In the genomic region with DNA sequence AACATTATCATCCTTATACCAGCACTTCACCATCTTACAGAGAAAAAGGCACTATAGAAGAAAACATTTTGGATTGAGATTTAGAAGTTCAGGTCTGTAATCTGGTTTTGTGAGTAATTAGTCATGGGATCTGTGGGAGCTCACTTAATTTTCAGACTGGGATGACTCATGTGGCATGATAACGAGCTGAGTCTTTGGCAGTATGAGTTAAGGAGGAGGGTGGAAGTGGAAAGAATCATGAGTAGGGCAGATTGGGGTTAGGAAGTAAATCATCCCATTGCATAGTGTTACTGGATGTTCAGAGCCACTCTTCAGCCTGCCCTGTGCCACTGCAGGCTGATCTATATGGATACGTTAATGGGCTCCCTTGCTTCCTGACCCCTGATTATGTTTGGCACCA, we compare ENCODE assay signal across 10 cellular contexts.
DNase-seq lines count a peak whose midpoint lies in the region; ATAC-seq, FAIRE-seq and TF ChIP-seq lines count a peak whose summit lies in the region.
"Had no signal": no experiment of that assay in that cellular context is flagged by ENCODE, and none has a peak within 500 bp of the region (broad histone marks: within the 10 kb centered on the region; RNA-seq: fewer than 3 reads in every experiment).

No MANE protein-coding gene starts in this region.

- peak; percentile 95 for ATAC-seq in activated T-helper 17 cell treated with anti-CD3 and anti-CD28 coated beads, Interleukin-2, amount 50 U/mL, for 72 hours (replicated peaks)
- ATAC-seq in GM19455 (IDR thresholded peaks at IDR 0.05; ENCODE audit: unreplicated experiment) (no peak), HG03378 (IDR thresholded peaks at IDR 0.05; ENCODE audit: unreplicated experiment) (no peak)
- ATAC-seq: sciatic nerve had no signal

- peaks cover 5% of the 10 kb centered on the region for H3K27me3 Mint-ChIP-seq in activated T-helper 17 cell treated with anti-CD3 and anti-CD28 coated beads, Interleukin-2, amount 50 U/mL, for 72 hours

- no peaks in the 10 kb centered on the region for H3K9me3 ChIP-seq in A673 (ENCODE audit: low read depth, low read length, poor library complexity, severe bottlenecking)
- no peaks in the 10 kb centered on the region for H3K9me3 ChIP-seq in GM23248 (ENCODE audit: low read depth)
- no peaks in the 10 kb centered on the region for H3K9me3 ChIP-seq in kidney (ENCODE audit: control insufficient read depth in 1 of 2, low read length in 2 of 2)

- POLR2A ChIA-PET in A673 (lab: Charles Lee; ENCODE audit: low non-redundant PET): no interaction called here

- intact Hi-C loops in A673 (cut with micrococcal nuclease; ENCODE audit: unreplicated experiment): no loop called here
- intact Hi-C loops in kidney (cut with DNase I): no loop called here

- WGBS in GM23248 (ENCODE audit: low coverage in 1 of 2, low lambda C conversion rate in 2 of 2, missing lambda C conversion rate in 2 of 2), 2 experiments: 2 to 6% methylated on average over 2 of the region's 2 CpGs

- FAIRE-seq in GM12891 (lab: Jason Lieb, UNC): no peak
- no peak for FAIRE-seq in kidney (lab: Jason Lieb, UNC)

- TF ChIP-seq CTCF in A673 (conservative IDR thresholded peaks at IDR 0.05; ENCODE audit: low read depth, low read length) (no peak), kidney (IDR thresholded peaks at IDR 0.05; ENCODE audit: borderline replicate concordance, extremely low read depth, insufficient read depth) (no peak)

- no TSS peak for BruUV-seq in A673 (replicated peaks; lab: Mats Ljungman, UMichigan)

- H3K4me2 ChIP-seq in GM23248 (ENCODE audit: unreplicated experiment): peak overlapping the region; percentile 22

- peaks cover 15% of the 10 kb centered on the region for H3F3A ChIP-seq in GM23248 (ENCODE audit: insufficient read depth)

- H3K27me3 ChIP-seq in A673 (replicated peaks; ENCODE audit: insufficient read depth, low read depth, low read length, poor library complexity) (no peaks in the 10 kb centered on the region), GM23248 (replicated peaks; ENCODE audit: insufficient read depth) (peaks cover 11% of the 10 kb centered on the region; the same call in 1 of the 2 replicates)

- no peak overlapping the region for H3K4me3 Mint-ChIP-seq in activated T-helper 17 cell treated with anti-CD3 and anti-CD28 coated beads, Interleukin-2, amount 50 U/mL, for 72 hours

- CTCF ChIA-PET in A673 (lab: Charles Lee): no interaction called here

- H4K20me1 ChIP-seq in GM23248 (ENCODE audit: insufficient read depth): no peaks in the 10 kb centered on the region

- H3K27ac Mint-ChIP-seq in activated T-helper 17 cell treated with anti-CD3 and anti-CD28 coated beads, Interleukin-2, amount 50 U/mL, for 72 hours: no peak overlapping the region

- H3K9me3 Mint-ChIP-seq in activated T-helper 17 cell treated with anti-CD3 and anti-CD28 coated beads, Interleukin-2, amount 50 U/mL, for 72 hours: peaks cover under 1% of the 10 kb centered on the region

- H2AFZ ChIP-seq in GM23248: no peak overlapping the region

- H3K9ac ChIP-seq in GM23248 (no peak overlapping the region), kidney (ENCODE audit: low read length in 2 of 2) (no peak overlapping the region)

- no peaks in the 10 kb centered on the region for H3K4me1 Mint-ChIP-seq in activated T-helper 17 cell treated with anti-CD3 and anti-CD28 coated beads, Interleukin-2, amount 50 U/mL, for 72 hours

- no peak for TF ChIP-seq POLR2A in GM12891 (IDR thresholded peaks at IDR 0.05; ENCODE audit: low read depth, low read length)

- H3K4me1 ChIP-seq in A673 (ENCODE audit: insufficient read depth, low read length, poor library complexity, severe bottlenecking) (no peaks in the 10 kb centered on the region), GM23248 (ENCODE audit: insufficient read depth) (peaks cover 36% of the 10 kb centered on the region), kidney (ENCODE audit: control insufficient read depth in 1 of 2, insufficient read depth in 1 of 2, low read depth in 1 of 2, low read length in 2 of 2) (no peaks in the 10 kb centered on the region)

- no peaks in the 10 kb centered on the region for H3K9me2 ChIP-seq in GM23248 (ENCODE audit: insufficient read depth)

- DNase-seq in A673 (ENCODE audit: low spot score) (peak; percentile 67), GM23248 (peak; percentile 96), foreskin melanocyte (peak; percentile 43), GM12891 (ENCODE audit: insufficient read length, low spot score) (no peak), kidney (no peak)
- DNase-seq: midbrain had no signal

- in situ Hi-C loops in GM23248 (cut with MboI): no loop called here

- H3K4me3 ChIP-seq in A673 (ENCODE audit: low read depth, low read length, poor library complexity, severe bottlenecking) (no peak overlapping the region), GM23248 (no peak overlapping the region; the same call in 1 of the 2 replicates), kidney (ENCODE audit: low read length in 2 of 2) (no peak overlapping the region)

- no peak overlapping the region for H3K27ac ChIP-seq in A673 (ENCODE audit: low read depth, low read length, poor library complexity, severe bottlenecking)
- H3K27ac ChIP-seq in GM23248: 0 out of 2 replicates have a peak overlapping the region, but pooled peaks have one; percentile 7
- H3K27ac ChIP-seq in kidney (ENCODE audit: low read depth in 2 of 2, low read length in 2 of 2): no peak overlapping the region

- H3K79me2 ChIP-seq in GM23248 (ENCODE audit: insufficient read depth): no peaks in the 10 kb centered on the region

- no peaks in the 10 kb centered on the region for H3K36me3 Mint-ChIP-seq in activated T-helper 17 cell treated with anti-CD3 and anti-CD28 coated beads, Interleukin-2, amount 50 U/mL, for 72 hours (ENCODE audit: low read depth)

- H3K36me3 ChIP-seq in A673 (ENCODE audit: insufficient read depth, low read length, poor library complexity, severe bottlenecking) (no peaks in the 10 kb centered on the region), GM23248 (ENCODE audit: low read depth) (no peaks in the 10 kb centered on the region), kidney (ENCODE audit: control insufficient read depth in 1 of 2, insufficient read depth in 2 of 2, low read length in 2 of 2) (no peaks in the 10 kb centered on the region)

TF ChIP-seq in GM12891, 5 proteins besides CTCF, POLR2A, EP300 and RAD21:
- no peak for TF ChIP-seq POLR2AphosphoS5 (IDR thresholded peaks at IDR 0.05; ENCODE audit: low read depth, low read length)
- TF ChIP-seq POU2F2 (IDR thresholded peaks at IDR 0.05; ENCODE audit: low read depth, low read length): no peak
- no peak for TF ChIP-seq PAX5 (IDR thresholded peaks at IDR 0.05; ENCODE audit: insufficient read depth, low read length, severe bottlenecking)
- TF ChIP-seq TAF1 (IDR thresholded peaks at IDR 0.05; ENCODE audit: low read depth, low read length): no peak
- TF ChIP-seq SPI1 (IDR thresholded peaks at IDR 0.05; ENCODE audit: low read depth, low read length): no peak

Comparison
In these comparisons a context has a peak if more than half of its experiments do, and no peak if none do; other contexts are left out.
1. DNase-seq: peak in A673 (single experiment), GM23248 (single experiment) and foreskin melanocyte (single experiment); none in GM12891 (single experiment) and kidney (single experiment).